ENCODE assay signal across 10 cellular contexts in genomic region chr1:26828352-26829093, GRCh38. TPM values are rescaled to one million over a fixed set of nuclear protein-coding genes. Genes with fewer than 3 reads are reported as not detected.
DNase-seq lines count a peak whose midpoint lies in the region; ATAC-seq, FAIRE-seq and TF ChIP-seq lines count a peak whose summit lies in the region.
"Had no signal": no experiment of that assay in that cellular context is flagged by ENCODE, and none has a peak within 500 bp of the region (broad histone marks: within the 10 kb centered on the region; RNA-seq: fewer than 3 reads in every experiment).

No MANE protein-coding gene starts in this region.

- peak overlapping the region; percentile 91 for H3K4me3 Mint-ChIP-seq in astrocyte (ENCODE audit: unreplicated experiment)
- H3K4me3 Mint-ChIP-seq in mesothelial cell of epicardium: peak overlapping the region; percentile 85

- 0 out of 2 replicates have a peak overlapping the region, but pooled peaks have one; percentile 18 for H3K27ac ChIP-seq in BLaER1
- H3K27ac ChIP-seq in astrocyte (ENCODE audit: low read depth, low read length): no peak overlapping the region

- peaks cover 67% of the 10 kb centered on the region for H3K4me1 ChIP-seq in BLaER1
- H3K4me1 ChIP-seq in astrocyte (ENCODE audit: insufficient read depth, low read length): peaks cover 6% of the 10 kb centered on the region

- H3K4me3 ChIP-seq in BLaER1 (no peak overlapping the region), astrocyte (ENCODE audit: insufficient read depth, low read depth, low read length) (no peak overlapping the region)

- peaks cover 60% of the 10 kb centered on the region for H4K20me1 ChIP-seq in BLaER1
- peaks cover 54% of the 10 kb centered on the region for H4K20me1 ChIP-seq in astrocyte (ENCODE audit: insufficient read depth, low read length)

- H3K79me2 ChIP-seq in astrocyte (ENCODE audit: insufficient read depth, low read length): peaks cover 48% of the 10 kb centered on the region

- H3K9ac ChIP-seq in BLaER1 (peak overlapping the region; percentile 33), astrocyte (ENCODE audit: low read length) (no peak overlapping the region)

- ATAC-seq in GM21825 (IDR thresholded peaks at IDR 0.05; ENCODE audit: unreplicated experiment): no peak
- ATAC-seq in HG02588 (IDR thresholded peaks at IDR 0.05; ENCODE audit: unreplicated experiment): no peak

- FAIRE-seq in astrocyte (lab: Jason Lieb, UNC): no peak
- FAIRE-seq: colon had no signal

- H3K9me3 Mint-ChIP-seq in astrocyte (ENCODE audit: unreplicated experiment) (no peaks in the 10 kb centered on the region), mesothelial cell of epicardium (no peaks in the 10 kb centered on the region)

- no peaks in the 10 kb centered on the region for H3K9me3 ChIP-seq in BLaER1
- H3K9me3 ChIP-seq in astrocyte (ENCODE audit: insufficient read depth, low read depth, low read length): no peaks in the 10 kb centered on the region

- H3K4me1 Mint-ChIP-seq in astrocyte (ENCODE audit: low read depth, unreplicated experiment) (peaks cover 24% of the 10 kb centered on the region), mesothelial cell of epicardium (peaks cover 43% of the 10 kb centered on the region)

- H3K4me2 ChIP-seq in BLaER1 (peak overlapping the region; percentile 97), astrocyte (ENCODE audit: low read length) (peak overlapping the region; percentile 51)

- peaks cover 10% of the 10 kb centered on the region for H3K36me3 Mint-ChIP-seq in astrocyte (ENCODE audit: low read depth, unreplicated experiment)
- H3K36me3 Mint-ChIP-seq in mesothelial cell of epicardium: peaks cover 5% of the 10 kb centered on the region

- TF ChIP-seq CTCF in astrocyte (IDR thresholded peaks at IDR 0.05; ENCODE audit: insufficient read depth, low read depth, low read length) (no peak), mesothelial cell of epicardium (IDR thresholded peaks at IDR 0.05; ENCODE audit: unreplicated experiment) (no peak)

- DNase-seq in MV-4-11 (lab: John Stamatoyannopoulos, UW) (peak; percentile 94), astrocyte (ENCODE audit: low read depth) (no peak), mesothelial cell of epicardium (ENCODE audit: low spot score in 2 of 2, unreplicated experiment in 2 of 2) (no peak), DMS53 (lab: John Stamatoyannopoulos, UW) (no peak), midbrain (lab: John Stamatoyannopoulos, UW) (no peak)
- DNase-seq: NCI-H1930 had no signal

- no peak overlapping the region for H2AFZ ChIP-seq in astrocyte (ENCODE audit: low read depth, low read length)

- H3K36me3 ChIP-seq in BLaER1 (peaks cover 42% of the 10 kb centered on the region), astrocyte (ENCODE audit: insufficient read depth, low read length) (peaks cover 11% of the 10 kb centered on the region)

- H3K27ac Mint-ChIP-seq in astrocyte (ENCODE audit: unreplicated experiment): no peak overlapping the region
- peak overlapping the region; percentile 9 for H3K27ac Mint-ChIP-seq in mesothelial cell of epicardium

- no peaks in the 10 kb centered on the region for H3K27me3 ChIP-seq in BLaER1
- no peaks in the 10 kb centered on the region for H3K27me3 ChIP-seq in astrocyte (ENCODE audit: insufficient read depth, low read length)

- H3K27me3 Mint-ChIP-seq in astrocyte (ENCODE audit: low read depth, unreplicated experiment): no peaks in the 10 kb centered on the region
- H3K27me3 Mint-ChIP-seq in mesothelial cell of epicardium (ENCODE audit: low read depth): no peaks in the 10 kb centered on the region

RNA-seq across cellular contexts. Expression of gene ZDHHC18, which starts 2.0 kb away (rescaled TPM):
- total RNA-seq in astrocyte: 22.3 and 22.6 TPM in 2 replicates
- total RNA-seq in mesothelial cell of epicardium: 25.8 to 28.8 TPM (median 28.4 TPM) in 3 replicates

RNA-seq across cellular contexts. Expression of gene SFN, which starts 34.4 kb away (rescaled TPM):
- total RNA-seq in astrocyte (5.5 and 14.5 TPM in 2 replicates), mesothelial cell of epicardium (2.7 to 4.4 TPM (median 3.8 TPM) in 3 replicates)

RNA-seq across cellular contexts. Expression of gene PIGV, which starts 40.8 kb away (rescaled TPM):
- total RNA-seq in astrocyte (7.9 and 10.6 TPM in 2 replicates), mesothelial cell of epicardium (10.7 to 14.0 TPM (median 13.1 TPM) in 3 replicates)
